In the genomic region with DNA sequence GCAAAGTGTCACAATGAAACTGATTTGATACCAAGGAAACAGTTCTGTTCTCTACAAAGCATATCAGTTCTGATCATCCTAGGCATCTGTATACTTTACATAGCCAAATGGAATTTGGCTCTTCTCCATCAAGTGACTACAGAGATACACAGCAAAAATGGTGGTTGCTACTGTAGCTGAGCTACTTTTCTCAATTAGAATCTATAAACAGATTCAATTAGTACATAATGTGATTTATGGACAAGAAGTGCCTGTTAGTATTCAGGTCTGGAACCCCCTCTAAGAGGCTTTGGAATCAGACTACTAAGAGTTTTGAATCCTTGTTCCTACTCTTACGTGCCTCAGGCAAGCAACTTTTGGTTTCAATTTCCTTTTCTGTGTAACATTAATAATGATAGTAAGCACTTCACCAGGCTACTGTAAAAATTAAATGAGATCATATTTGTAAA, we compare ENCODE assay signal across 8 cellular contexts. TPM values are rescaled to one million over a fixed set of nuclear protein-coding genes. Genes with fewer than 3 reads are reported as not detected.
DNase-seq lines count a peak whose midpoint lies in the region; ATAC-seq and TF ChIP-seq lines count a peak whose summit lies in the region.

No MANE protein-coding gene starts in this region.

- peaks cover 8% of the 10 kb centered on the region for H3K36me3 ChIP-seq in CD4-positive, alpha-beta memory T cell (ENCODE audit: insufficient read depth, low read length)
- H3K36me3 ChIP-seq in IMR-90 (ENCODE audit: control insufficient read depth, insufficient read depth, low read length): peaks cover 2% of the 10 kb centered on the region
- H3K36me3 ChIP-seq in gastrocnemius medialis: peaks cover 0 to 8% of the 10 kb centered on the region in 2 donors
- peaks cover 0 to 3% of the 10 kb centered on the region in 2 donors for H3K36me3 ChIP-seq in thyroid gland
- H3K36me3 ChIP-seq in hepatocyte (replicated peaks; ENCODE audit: insufficient read depth, low read depth): no peaks in the 10 kb centered on the region

- intact Hi-C loops in CD4-positive, alpha-beta memory T cell (cut with micrococcal nuclease): loop anchor here (1.0 kb wide), 2 partner anchors 9 to 25 kb away; no protein-coding TSS in a partner anchor
- intact Hi-C loops in IMR-90 (cut with micrococcal nuclease): no loop called here
- intact Hi-C loops in gastrocnemius medialis (cut with DNase I; ENCODE audit: low total_unique reads): no loop called here
- intact Hi-C loops in thyroid gland (cut with DNase I): no loop called here

- peaks cover 3% of the 10 kb centered on the region; the same call in 1 of the 2 replicates for H3K9me1 ChIP-seq in IMR-90 (ENCODE audit: insufficient read depth, low read length)

- H3K27me3 Mint-ChIP-seq in CD4-positive, alpha-beta memory T cell: no peaks in the 10 kb centered on the region
- no peaks in the 10 kb centered on the region for H3K27me3 Mint-ChIP-seq in nephron progenitor cell (ENCODE audit: low read depth, poor library complexity)

- H4K20me1 ChIP-seq in IMR-90 (ENCODE audit: insufficient read depth, low read length) (no peaks in the 10 kb centered on the region), hepatocyte (ENCODE audit: insufficient read depth, poor library complexity, severe bottlenecking) (no peaks in the 10 kb centered on the region)

- POLR2A ChIA-PET in CD4-positive, alpha-beta memory T cell (lab: Charles Lee; ENCODE audit: partially characterized antibody): interaction anchor here (0.7 to 7.7 kb wide), 6 partner anchors 11 to 36 kb away, joined by 3 to 158 read pairs (median 20); a partner anchor contains a TSS
- POLR2A ChIA-PET in IMR-90 (lab: Charles Lee; ENCODE audit: unreplicated experiment): no interaction called here

- H3K36me3 Mint-ChIP-seq in CD4-positive, alpha-beta memory T cell: peaks cover 14 to 40% of the 10 kb centered on the region in 2 donors
- peaks cover 42% of the 10 kb centered on the region for H3K36me3 Mint-ChIP-seq in nephron progenitor cell (ENCODE audit: low read depth)

- H3K27me3 ChIP-seq in CD4-positive, alpha-beta memory T cell (ENCODE audit: insufficient read depth, low read length): no peaks in the 10 kb centered on the region
- no peaks in the 10 kb centered on the region for H3K27me3 ChIP-seq in IMR-90 (ENCODE audit: control insufficient read depth, insufficient read depth, low read length)
- H3K27me3 ChIP-seq in gastrocnemius medialis: no peaks in the 10 kb centered on the region
- no peaks in the 10 kb centered on the region for H3K27me3 ChIP-seq in thyroid gland
- H3K27me3 ChIP-seq in hepatocyte: no peaks in the 10 kb centered on the region

- H2AFZ ChIP-seq in IMR-90 (replicated peaks; ENCODE audit: low read length, poor library complexity) (no peak overlapping the region), hepatocyte (no peak overlapping the region)

- no peak overlapping the region for H3K23ac ChIP-seq in IMR-90 (ENCODE audit: low read depth, low read length)

- no peak overlapping the region for H3K9ac ChIP-seq in IMR-90 (ENCODE audit: low read depth, low read length)

- TF ChIP-seq RAD21 in IMR-90 (IDR thresholded peaks at IDR 0.05; ENCODE audit: low read length): no peak

- WGBS in IMR-90 (ENCODE audit: extremely low coverage in 2 of 2, insufficient read length in 1 of 2), 2 experiments: no CpG with 5 or more reads among the region's 1 CpG
- 49 to 63% methylated on average over 1 of the region's 1 CpG for WGBS in thyroid gland, 2 donors
- 90% methylated on average over 1 of the region's 1 CpG for WGBS in hepatocyte (ENCODE audit: low lambda C conversion rate, missing lambda C conversion rate)

- TF ChIP-seq POLR2A in IMR-90 (IDR thresholded peaks at IDR 0.05; ENCODE audit: low read depth, low read length) (no peak), gastrocnemius medialis (IDR thresholded peaks at IDR 0.05) (no peak), thyroid gland (IDR thresholded peaks at IDR 0.05) (no peak)

- H3K79me1 ChIP-seq in IMR-90 (ENCODE audit: low read depth in 1 of 2, low read length in 2 of 2): peaks cover 0 to 2% of the 10 kb centered on the region in 2 experiments; a peak in 2 of 4 replicates

- no peak overlapping the region for H2AK9ac ChIP-seq in IMR-90 (replicated peaks; ENCODE audit: low read depth, low read length, poor library complexity)

- no peak overlapping the region for H3K14ac ChIP-seq in IMR-90 (replicated peaks; ENCODE audit: low read depth, low read length)

- peak overlapping the region; percentile 87 to 97 (median 92) for H3K27ac Mint-ChIP-seq in CD4-positive, alpha-beta memory T cell
- no peak overlapping the region for H3K27ac Mint-ChIP-seq in nephron progenitor cell

- peak overlapping the region; percentile 94 for H3K4me2 ChIP-seq in IMR-90 (ENCODE audit: low read depth, low read length)
- H3K4me2 ChIP-seq in hepatocyte: no peak overlapping the region

- no peak overlapping the region for H3K56ac ChIP-seq in IMR-90 (ENCODE audit: extremely low read depth, insufficient read depth, low read length)

- H3K9me3 Mint-ChIP-seq in CD4-positive, alpha-beta memory T cell: no peaks in the 10 kb centered on the region
- H3K9me3 Mint-ChIP-seq in nephron progenitor cell: no peaks in the 10 kb centered on the region

- in situ Hi-C loops in IMR-90 (cut with MboI; ENCODE audit: low sequenced_read_pairs) (no loop called here), gastrocnemius medialis (cut with MboI; ENCODE audit: low sequenced_read_pairs in 4 of 4) (no loop called here)

- H3K4me1 ChIP-seq in CD4-positive, alpha-beta memory T cell (ENCODE audit: insufficient read depth, low read length): peaks cover 92% of the 10 kb centered on the region
- peaks cover 5% of the 10 kb centered on the region for H3K4me1 ChIP-seq in IMR-90 (ENCODE audit: control insufficient read depth, insufficient read depth, low read length)
- H3K4me1 ChIP-seq in gastrocnemius medialis: peaks cover 0 to 7% of the 10 kb centered on the region in 2 donors
- no peaks in the 10 kb centered on the region for H3K4me1 ChIP-seq in thyroid gland
- H3K4me1 ChIP-seq in hepatocyte (ENCODE audit: insufficient read depth): peaks cover 3% of the 10 kb centered on the region

- H2BK20ac ChIP-seq in IMR-90 (ENCODE audit: low read depth, low read length): no peak overlapping the region

- no peak overlapping the region for H2BK120ac ChIP-seq in IMR-90 (ENCODE audit: low read depth, low read length)

- no TSS peak for BruUV-seq in IMR-90 (replicated peaks; lab: Mats Ljungman, UMichigan)

- H3K9me3 ChIP-seq in CD4-positive, alpha-beta memory T cell (ENCODE audit: control insufficient read depth in 1 of 2, low read length in 2 of 2): no peaks in the 10 kb centered on the region
- H3K9me3 ChIP-seq in IMR-90 (ENCODE audit: control insufficient read depth, insufficient read depth, low read length) (no peaks in the 10 kb centered on the region), gastrocnemius medialis (no peaks in the 10 kb centered on the region), thyroid gland (no peaks in the 10 kb centered on the region), hepatocyte (ENCODE audit: low read depth) (no peaks in the 10 kb centered on the region)

- no peak overlapping the region for H2BK15ac ChIP-seq in IMR-90 (ENCODE audit: low read depth, low read length)

- no peak overlapping the region for H4K91ac ChIP-seq in IMR-90 (ENCODE audit: insufficient read depth, low read depth, low read length)

- peaks cover 49 to 78% (median 56%) of the 10 kb centered on the region in 4 donors for H3K4me1 Mint-ChIP-seq in CD4-positive, alpha-beta memory T cell
- H3K4me1 Mint-ChIP-seq in nephron progenitor cell: no peaks in the 10 kb centered on the region

- H3K4me3 ChIP-seq in CD4-positive, alpha-beta memory T cell (ENCODE audit: low read length in 2 of 2): peak overlapping the region; percentile 20 to 72
- H3K4me3 ChIP-seq in IMR-90 (ENCODE audit: insufficient read depth, low read depth, low read length) (peak overlapping the region; percentile 13; the same call in 1 of the 2 replicates), gastrocnemius medialis (peak overlapping the region; percentile 21 to 38 (median 24)), thyroid gland (replicated peaks in 1 of 3) (no peak overlapping the region), hepatocyte (no peak overlapping the region)

- peak overlapping the region; percentile 57; the same call in 1 of the 2 replicates for H4K5ac ChIP-seq in IMR-90 (ENCODE audit: low read depth, low read length)

- no peaks in the 10 kb centered on the region for H3K9me2 ChIP-seq in hepatocyte (replicated peaks; ENCODE audit: insufficient read depth)

- dilution Hi-C loops in IMR-90 (cut with HindIII; ENCODE audit: low sequenced_read_pairs, unreplicated experiment): no loop called here

- ATAC-seq in GM21367 (IDR thresholded peaks at IDR 0.05; ENCODE audit: unreplicated experiment): peak; percentile 48
- peak; percentile 91 for ATAC-seq in IMR-90 (ENCODE audit: low read depth)
- ATAC-seq in gastrocnemius medialis: peak in 1 of 2 donors; percentile 41

- H4K8ac ChIP-seq in IMR-90 (ENCODE audit: low read depth in 2 of 2, low read length in 2 of 2): no peak overlapping the region; a peak in 1 of 4 replicates

- H3K27ac ChIP-seq in CD4-positive, alpha-beta memory T cell (ENCODE audit: low read depth, low read length): peak overlapping the region; percentile 94
- no peak overlapping the region for H3K27ac ChIP-seq in IMR-90 (ENCODE audit: insufficient read depth, low read length)
- H3K27ac ChIP-seq in gastrocnemius medialis: peak overlapping the region; percentile 2 to 48 (median 44)
- H3K27ac ChIP-seq in thyroid gland: peak overlapping the region in 1 of 3 donors; percentile 17
- no peak overlapping the region for H3K27ac ChIP-seq in hepatocyte

- DNase-seq in CD4-positive, alpha-beta memory T cell: peak in 4 of 5 donors; percentile 59 to 66 (median 60)
- DNase-seq in IMR-90 (peak; percentile 70), dermis blood vessel endothelial cell (peak; percentile 21), gastrocnemius medialis (no peak), thyroid gland (no peak), nephron progenitor cell (no peak), hepatocyte (ENCODE audit: low spot score) (no peak)

- no peaks in the 10 kb centered on the region for H3K79me2 ChIP-seq in hepatocyte

- no peak overlapping the region for H2AK5ac ChIP-seq in IMR-90 (ENCODE audit: low read depth, low read length)

- peak overlapping the region; percentile 60 to 92 (median 83) for H3K4me3 Mint-ChIP-seq in CD4-positive, alpha-beta memory T cell
- H3K4me3 Mint-ChIP-seq in nephron progenitor cell: no peak overlapping the region

- TF ChIP-seq CTCF in IMR-90 (conservative IDR thresholded peaks at IDR 0.05; ENCODE audit: low read depth, low read length): no peak
- no peak for TF ChIP-seq CTCF in gastrocnemius medialis (IDR thresholded peaks at IDR 0.05 in 4 of 5, conservative IDR thresholded peaks at IDR 0.05 in 1 of 5)
- no peak for TF ChIP-seq CTCF in thyroid gland (IDR thresholded peaks at IDR 0.05)
- TF ChIP-seq CTCF in nephron progenitor cell (IDR thresholded peaks at IDR 0.05): no peak
- TF ChIP-seq CTCF in hepatocyte (IDR thresholded peaks at IDR 0.05; ENCODE audit: poor library complexity): no peak

- H2BK5ac ChIP-seq in IMR-90 (ENCODE audit: low read depth, low read length, poor library complexity, severe bottlenecking): no peak overlapping the region

- H3K18ac ChIP-seq in IMR-90 (ENCODE audit: low read depth, low read length): no peak overlapping the region

- no peak overlapping the region for H3K4ac ChIP-seq in IMR-90 (ENCODE audit: low read depth, low read length)

- CTCF ChIA-PET in CD4-positive, alpha-beta memory T cell (lab: Charles Lee; ENCODE audit: partially characterized antibody): interaction anchor here (0.9 to 3.1 kb wide), 7 partner anchors 10 to 24 kb away, joined by 3 to 16 read pairs (median 6); no protein-coding TSS in a partner anchor
- CTCF ChIA-PET in IMR-90 (lab: Yijun Ruan, JAX): interaction anchor here (0.6 to 0.7 kb wide), 2 partner anchors 45 to 407 kb away, joined by 3 to 4 read pairs; no protein-coding TSS in a partner anchor

RNA-seq across cellular contexts. Expression of a gene that starts 25.5 kb away (rescaled TPM):
- 10 to 100 TPM; 80.1 to 80.5 TPM for total RNA-seq in CD4-positive, alpha-beta memory T cell
- 10 to 100 TPM; 38.5 to 46.4 TPM for polyA plus RNA-seq in CD4-positive, alpha-beta memory T cell
- total RNA-seq in IMR-90 (2012; rRNA removed) (9.3 and 13.1 TPM in 2 replicates), dermis blood vessel endothelial cell (6.7 and 9.2 TPM in 2 replicates), gastrocnemius medialis (1 to 10 TPM; 4.0 to 8.5 (median 5.6) TPM), thyroid gland (10 to 100 TPM in 2 of 4 donors, 1 to 10 TPM in 2; 8.6 to 19.6 (median 11.9) TPM), hepatocyte (11.1 and 13.6 TPM in 2 replicates)
- polyA plus RNA-seq in IMR-90 (2012; rRNA removed) (3.6 and 3.7 TPM in 2 replicates), hepatocyte (3.9 and 6.2 TPM in 2 replicates)
- polyA plus RNA-seq in IMR-90 (2012; cell fraction: cytosol; rRNA removed): 0.47 and 0.86 TPM in 2 replicates
- 0.34 and 2.5 TPM in 2 replicates for polyA plus RNA-seq in IMR-90 (2012; cell fraction: nucleus; rRNA removed; ENCODE audit: low replicate concordance)

Comparison
In these comparisons a context has a peak if more than half of its experiments do, and no peak if none do; other contexts are left out.
1. DNase-seq: peak in CD4-positive, alpha-beta memory T cell (4 of 5), IMR-90 (single experiment) and dermis blood vessel endothelial cell (single experiment); none in gastrocnemius medialis (0 of 2), thyroid gland (0 of 2), nephron progenitor cell (single experiment) and hepatocyte (single experiment).
2. H3K27ac ChIP-seq: peak in CD4-positive, alpha-beta memory T cell (single experiment) and gastrocnemius medialis (4 of 4); none in IMR-90 (single experiment) and hepatocyte (single experiment).
3. H3K4me3 ChIP-seq: peak in CD4-positive, alpha-beta memory T cell (2 of 2), IMR-90 (single experiment) and gastrocnemius medialis (4 of 4); none in thyroid gland (0 of 3) and hepatocyte (single experiment).